In genomic region chr17:29613371-29613837, GRCh38 we compare ENCODE assay signal across 8 cellular contexts. TPM values are rescaled to one million over a fixed set of nuclear protein-coding genes. Genes with fewer than 3 reads are reported as not detected.
A peak's percentile ranks its signal among the peaks of the same experiment; 100 is the strongest.
DNase-seq lines count a peak whose midpoint lies in the region; ATAC-seq and TF ChIP-seq lines count a peak whose summit lies in the region.

No MANE protein-coding gene starts in this region.

- H2BK20ac ChIP-seq in H9 (ENCODE audit: low read depth, low read length, poor library complexity, severe bottlenecking), result no peak overlapping the region

- TF ChIP-seq POLR2A in right lobe of liver (IDR thresholded peaks at IDR 0.05), result no peak

- H3K4ac ChIP-seq in H9 (ENCODE audit: low read depth, low read length), result no peak overlapping the region

- DNase-seq in H9 (peak; percentile 98), dermis microvascular lymphatic vessel endothelial cell (ENCODE audit: low read depth in 2 of 2) (peak; percentile 61 to 92), right lobe of liver (peak; percentile 89 to 93 (median 92)), HAP-1 (ENCODE audit: low spot score in 2 of 2) (no peak), NCI-H510A treated with DMSO at 0.1 percent for 48 hours (lab: John Stamatoyannopoulos, UW) (no peak), cortex of kidney (lab: John Stamatoyannopoulos, UW) (no peak)
- peak; percentile 91 to 95 for DNase-seq in activated CD4-positive, alpha-beta T cell treated with anti-CD3 and anti-CD28 coated beads, Interleukin-2, amount 50 U/mL, for 24 hours (ENCODE audit: low read depth in 1 of 2, low spot score in 1 of 2)
- peak; percentile 86 for DNase-seq in stimulated activated CD4-positive, alpha-beta T cell treated with anti-CD3 and anti-CD28 coated beads, Interleukin-2, amount 100 ng/mL, for 4 hours (ENCODE audit: low read depth)

- H4K20me1 ChIP-seq in H9 (ENCODE audit: control insufficient read depth, insufficient read depth, insufficient read length), result no peaks in the 10 kb centered on the region

- no peaks in the 10 kb centered on the region for H3K36me3 ChIP-seq in right lobe of liver
- H3K36me3 ChIP-seq in HAP-1 (replicated peaks), result peaks cover 3% of the 10 kb centered on the region; the same call in 1 of the 2 replicates

- H3K4me3 ChIP-seq in right lobe of liver (peak overlapping the region; percentile 6 to 31 (median 7)), HAP-1 (no peak overlapping the region)

- no peak overlapping the region for H2AK5ac ChIP-seq in H9 (ENCODE audit: insufficient read length, low read length)

- no peaks in the 10 kb centered on the region for H3K79me2 ChIP-seq in H9 (ENCODE audit: insufficient read depth, low read length)

- H4K5ac ChIP-seq in H9 (ENCODE audit: insufficient read length, low read depth, low read length), result no peak overlapping the region

- no peak overlapping the region for H4K8ac ChIP-seq in H9 (replicated peaks; ENCODE audit: insufficient read length, low read depth, low read length)

- H3K9me3 Mint-ChIP-seq in H9, result no peaks in the 10 kb centered on the region

- H3K4me2 ChIP-seq in H9 (ENCODE audit: insufficient read depth, insufficient read length, low read length), result peak overlapping the region; percentile 23

- H3K27me3 Mint-ChIP-seq in H9 (ENCODE audit: low read depth), result peaks cover 57% of the 10 kb centered on the region

- no peak overlapping the region for H3K27ac Mint-ChIP-seq in H9

- ATAC-seq in right lobe of liver, result peak; percentile 56 to 71 (median 64)

- H2BK12ac ChIP-seq in H9 (ENCODE audit: insufficient read length, low read depth, low read length), result no peak overlapping the region

- H3K18ac ChIP-seq in H9 (ENCODE audit: insufficient read length, low read depth, low read length), result no peak overlapping the region

- H3K79me1 ChIP-seq in H9 (ENCODE audit: insufficient read depth, low read depth, low read length, poor library complexity, severe bottlenecking), result no peaks in the 10 kb centered on the region

- H2BK5ac ChIP-seq in H9 (ENCODE audit: insufficient read length, low read length), result no peak overlapping the region

- H3K4me1 ChIP-seq in H9 (ENCODE audit: insufficient read depth, low read length) (no peaks in the 10 kb centered on the region; the same call in 1 of the 2 replicates), right lobe of liver (peaks cover 0 to 40% (median 17%) of the 10 kb centered on the region in 4 donors), HAP-1 (peaks cover 8% of the 10 kb centered on the region)

- no peaks in the 10 kb centered on the region for H3K9me3 ChIP-seq in H9 (ENCODE audit: control insufficient read depth, low read depth, low read length)
- H3K9me3 ChIP-seq in right lobe of liver, result no peaks in the 10 kb centered on the region
- no peaks in the 10 kb centered on the region for H3K9me3 ChIP-seq in HAP-1

- TF ChIP-seq CTCF in H9 (conservative IDR thresholded peaks at IDR 0.05) (peak; percentile 93), right lobe of liver (IDR thresholded peaks at IDR 0.05) (peak; percentile 79 to 94 (median 82))

- H3K23me2 ChIP-seq in H9 (ENCODE audit: insufficient read length, low read depth, low read length, poor library complexity, severe bottlenecking), result peaks cover 9% of the 10 kb centered on the region

- no peak overlapping the region for H3K23ac ChIP-seq in H9 (ENCODE audit: insufficient read length, low read depth, low read length)

- no peak overlapping the region for H4K91ac ChIP-seq in H9 (ENCODE audit: insufficient read length, low read depth, low read length)

- H3K4me3 Mint-ChIP-seq in H9, result peak overlapping the region in 1 of 2 experiments; percentile 33; a peak in 2 of 5 replicates

- H3K36me3 Mint-ChIP-seq in H9 (ENCODE audit: insufficient read depth in 1 of 3, low read depth in 3 of 3), result peaks cover 2 to 10% (median 8%) of the 10 kb centered on the region in 3 experiments; a peak in 4 of 7 replicates

- peaks cover 20 to 40% of the 10 kb centered on the region in 2 experiments for H3K4me1 Mint-ChIP-seq in H9

- no peak overlapping the region for H3K9ac ChIP-seq in H9 (ENCODE audit: extremely low read depth, insufficient read length, low read length)

- H3T11ph ChIP-seq in H9 (ENCODE audit: low read length), result no peak overlapping the region

- H3K27me3 ChIP-seq in H9 (ENCODE audit: insufficient read depth, low read length) (peaks cover 11% of the 10 kb centered on the region), right lobe of liver (peaks cover 0 to 16% of the 10 kb centered on the region in 2 donors), HAP-1 (ENCODE audit: low read depth) (no peaks in the 10 kb centered on the region)

- 0 out of 2 replicates have a peak overlapping the region, but pooled peaks have one; percentile 54 for H3K14ac ChIP-seq in H9 (ENCODE audit: insufficient read depth, low read length)

- H2BK15ac ChIP-seq in H9 (ENCODE audit: low read depth, low read length), result no peak overlapping the region

- H2BK120ac ChIP-seq in H9 (ENCODE audit: low read depth, low read length, poor library complexity, severe bottlenecking), result no peak overlapping the region

- no peak overlapping the region for H3K56ac ChIP-seq in H9 (ENCODE audit: insufficient read length, low read depth, low read length)

- H3K27ac ChIP-seq in H9 (ENCODE audit: insufficient read length, low read depth, low read length), result no peak overlapping the region
- H3K27ac ChIP-seq in right lobe of liver, result no peak overlapping the region

- intact Hi-C loops in right lobe of liver (cut with DNase I), result no loop called here

- no peak overlapping the region for H2AFZ ChIP-seq in H9 (ENCODE audit: low read length)

- no CpG with 5 or more reads among the region's 47 CpGs for WGBS in H9 (ENCODE audit: extremely low coverage, insufficient read length, low lambda C conversion rate)
- WGBS in right lobe of liver (ENCODE audit: insufficient coverage, low coverage, low lambda C conversion rate, missing lambda C conversion rate), result no CpG with 5 or more reads among the region's 47 CpGs

- in situ Hi-C loops in HAP-1 (cut with MboI; ENCODE audit: low sequenced_read_pairs), result loop anchor here (25.0 kb wide), 1 partner anchor 324 kb away; the partner anchor contains the start of genes EFCAB5 and SSH2

RNA-seq across cellular contexts. Expression of gene CORO6, which starts 9.3 kb away (rescaled TPM):
- total RNA-seq in H9 (2021), result 2.3 and 2.6 TPM in 2 replicates
- 0.64 and 1.3 TPM in 2 replicates for total RNA-seq in dermis microvascular lymphatic vessel endothelial cell
- 1 to 10 TPM in 2 of 6 experiments, under 1 TPM in 4; 0.37 to 5.1 (median 0.81) TPM for total RNA-seq in right lobe of liver

RNA-seq across cellular contexts. Expression of gene ANKRD13B, which starts 20.5 kb away (rescaled TPM):
- total RNA-seq in H9 (2021) (21.6 and 24.2 TPM in 2 replicates), dermis microvascular lymphatic vessel endothelial cell (3.5 and 5.6 TPM in 2 replicates), right lobe of liver (1 to 10 TPM in 1 of 6 experiments, under 1 TPM in 5; 0.37 to 1.6 (median 0.88) TPM)

RNA-seq across cellular contexts. Expression of gene GIT1, which starts 24.0 kb away (rescaled TPM):
- 47.0 and 47.4 TPM in 2 replicates for total RNA-seq in H9 (2021)
- total RNA-seq in dermis microvascular lymphatic vessel endothelial cell, result 27.7 and 40.6 TPM in 2 replicates
- total RNA-seq in right lobe of liver, result 10 to 100 TPM in 2 of 6 experiments, 1 to 10 TPM in 4; 7.1 to 15.9 (median 8.7) TPM

RNA-seq across cellular contexts. Expression of gene TP53I13, which starts 44.9 kb away (rescaled TPM):
- total RNA-seq in H9 (2021) (27.1 and 28.1 TPM in 2 replicates), dermis microvascular lymphatic vessel endothelial cell (20.0 and 29.8 TPM in 2 replicates), right lobe of liver (10 to 100 TPM; 16.8 to 52.4 (median 38.4) TPM)

RNA-seq across cellular contexts. Expression of gene ABHD15, which starts 46.6 kb away (rescaled TPM):
- total RNA-seq in H9 (2021), result 1.7 and 2.5 TPM in 2 replicates
- 5.0 and 5.6 TPM in 2 replicates for total RNA-seq in dermis microvascular lymphatic vessel endothelial cell
- total RNA-seq in right lobe of liver, result 10 to 100 TPM in 5 of 6 experiments, 1 to 10 TPM in 1; 7.8 to 27.1 (median 13.7) TPM

Comparison
In these comparisons a context has a peak if more than half of its experiments do, and no peak if none do; other contexts are left out.
1. DNase-seq: peak in H9 (single experiment), activated CD4-positive, alpha-beta T cell treated with anti-CD3 and anti-CD28 coated beads, Interleukin-2, amount 50 U/mL, for 24 hours (2 of 2), dermis microvascular lymphatic vessel endothelial cell (2 of 2), right lobe of liver (3 of 3) and stimulated activated CD4-positive, alpha-beta T cell treated with anti-CD3 and anti-CD28 coated beads, Interleukin-2, amount 100 ng/mL, for 4 hours (single experiment); none in HAP-1 (0 of 2), NCI-H510A treated with DMSO at 0.1 percent for 48 hours (single experiment) and cortex of kidney (single experiment).